In the genomic region with DNA sequence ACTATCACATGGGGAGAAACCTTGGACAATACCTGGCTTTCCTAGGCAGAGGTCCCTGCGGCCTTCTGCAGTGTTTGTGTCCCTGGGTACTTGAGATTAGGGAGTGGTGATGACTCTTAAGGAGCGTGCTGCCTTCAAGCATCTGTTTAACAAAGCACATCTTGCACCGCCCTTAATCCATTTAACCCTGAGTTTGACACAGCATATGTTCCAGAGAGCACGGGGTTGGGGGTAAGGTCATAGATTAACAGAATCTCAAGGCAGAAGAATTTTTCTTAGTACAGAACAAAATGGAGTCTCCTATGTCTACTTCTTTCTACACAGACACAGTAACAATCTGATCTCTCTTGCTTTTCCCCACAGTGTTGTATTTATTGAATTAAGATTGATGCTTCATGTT, we compare ENCODE assay signal across 9 cellular contexts. TPM values are rescaled to one million over a fixed set of nuclear protein-coding genes. Genes with fewer than 3 reads are reported as not detected.
DNase-seq lines count a peak whose midpoint lies in the region; ATAC-seq and TF ChIP-seq lines count a peak whose summit lies in the region.
"Not testable (repeated sequence)": the region's sequence is repeated elsewhere in the genome, so short reads cannot be mapped to it uniquely, and the experiment has no call there.
"Had no signal": no experiment of that assay in that cellular context is flagged by ENCODE, and none has a peak within 500 bp of the region (broad histone marks: within the 10 kb centered on the region; RNA-seq: fewer than 3 reads in every experiment).

No MANE protein-coding gene starts in this region.

- H3K9me3 Mint-ChIP-seq in CD4-positive, alpha-beta T cell; T-helper 1 cell treated with Interleukin-12 subunit alpha and Interleukin-12 subunit beta and Interleukin-4 antibody, amounts not matched to agents 30 μg/mL and 1 μg/mL, for 36 hours; activated CD8-positive, alpha-beta T cell treated with anti-CD3 and anti-CD28 coated beads for 36 hours; activated naive CD4-positive, alpha-beta T cell treated with anti-CD3 and anti-CD28 coated beads, Interleukin-2, amount 10 ng/mL, durations not matched to agents 7 days and 5 days; naive thymus-derived CD8-positive, alpha-beta T cell; progenitor cell of endocrine pancreas (ENCODE audit: low read depth): not testable (repeated sequence)
- H3K9me3 Mint-ChIP-seq in glutamatergic neuron (ENCODE audit: unreplicated experiment), result peaks cover 23% of the 10 kb centered on the region

- CTCF ChIA-PET in CD4-positive, alpha-beta T cell (lab: Charles Lee); activated CD8-positive, alpha-beta T cell treated with anti-CD3 and anti-CD28 coated beads for 36 hours (lab: Charles Lee); activated naive CD4-positive, alpha-beta T cell treated with anti-CD3 and anti-CD28 coated beads, Interleukin-2, amount 10 ng/mL, durations not matched to agents 7 days and 5 days (lab: Charles Lee): not testable (repeated sequence)

- not testable (repeated sequence) for H3K27ac ChIP-seq in CD4-positive, alpha-beta T cell (ENCODE audit: low read depth, low read length)

- H3K36me3 Mint-ChIP-seq in CD4-positive, alpha-beta T cell (ENCODE audit: low read depth), result peaks cover 13% of the 10 kb centered on the region
- H3K36me3 Mint-ChIP-seq in T-helper 1 cell treated with Interleukin-12 subunit alpha and Interleukin-12 subunit beta and Interleukin-4 antibody, amounts not matched to agents 30 μg/mL and 1 μg/mL, for 36 hours (ENCODE audit: low read depth); activated CD8-positive, alpha-beta T cell treated with anti-CD3 and anti-CD28 coated beads for 36 hours (ENCODE audit: low read depth); activated naive CD4-positive, alpha-beta T cell treated with anti-CD3 and anti-CD28 coated beads, Interleukin-2, amount 10 ng/mL, durations not matched to agents 7 days and 5 days; naive thymus-derived CD8-positive, alpha-beta T cell; progenitor cell of endocrine pancreas (ENCODE audit: insufficient read depth): not testable (repeated sequence)
- peaks cover 13% of the 10 kb centered on the region for H3K36me3 Mint-ChIP-seq in glutamatergic neuron (ENCODE audit: unreplicated experiment)

- H3K27me3 ChIP-seq in CD4-positive, alpha-beta T cell (ENCODE audit: control insufficient read depth, insufficient read depth, low read length), result not testable (repeated sequence)

- intact Hi-C loops in CD4-positive, alpha-beta T cell (cut with DNase I, micrococcal nuclease), result loop anchor here (5.0 kb wide), 2 partner anchors 128 to 143 kb away; partner anchors contain the start of genes B9D1 (in 1 of the 2) and MAPK7 (in 1 of the 2)
- intact Hi-C loops in activated CD8-positive, alpha-beta T cell treated with anti-CD3 and anti-CD28 coated beads for 36 hours (cut with micrococcal nuclease), result not testable (repeated sequence)

- not testable (repeated sequence) for DNase-seq in CD4-positive, alpha-beta T cell; activated CD8-positive, alpha-beta T cell treated with anti-CD3 and anti-CD28 coated beads for 36 hours; activated naive CD4-positive, alpha-beta T cell treated with anti-CD3 and anti-CD28 coated beads, Interleukin-2, amount 10 ng/mL, durations not matched to agents 7 days and 5 days; glutamatergic neuron; naive thymus-derived CD8-positive, alpha-beta T cell; progenitor cell of endocrine pancreas (ENCODE audit: low spot score, unreplicated experiment)

- peak overlapping the region; percentile 97 for H3K27ac Mint-ChIP-seq in CD4-positive, alpha-beta T cell
- not testable (repeated sequence) for H3K27ac Mint-ChIP-seq in T-helper 1 cell treated with Interleukin-12 subunit alpha and Interleukin-12 subunit beta and Interleukin-4 antibody, amounts not matched to agents 30 μg/mL and 1 μg/mL, for 36 hours; activated CD8-positive, alpha-beta T cell treated with anti-CD3 and anti-CD28 coated beads for 36 hours; activated naive CD4-positive, alpha-beta T cell treated with anti-CD3 and anti-CD28 coated beads, Interleukin-2, amount 10 ng/mL, durations not matched to agents 7 days and 5 days; naive thymus-derived CD8-positive, alpha-beta T cell; progenitor cell of endocrine pancreas
- peak overlapping the region; percentile 91 for H3K27ac Mint-ChIP-seq in glutamatergic neuron (ENCODE audit: unreplicated experiment)

- H3K4me1 Mint-ChIP-seq in CD4-positive, alpha-beta T cell (ENCODE audit: low read depth), result peaks cover 15% of the 10 kb centered on the region
- H3K4me1 Mint-ChIP-seq in T-helper 1 cell treated with Interleukin-12 subunit alpha and Interleukin-12 subunit beta and Interleukin-4 antibody, amounts not matched to agents 30 μg/mL and 1 μg/mL, for 36 hours (ENCODE audit: low read depth); activated naive CD4-positive, alpha-beta T cell treated with anti-CD3 and anti-CD28 coated beads, Interleukin-2, amount 10 ng/mL, durations not matched to agents 7 days and 5 days; progenitor cell of endocrine pancreas (ENCODE audit: low read depth): not testable (repeated sequence)
- H3K4me1 Mint-ChIP-seq in activated CD8-positive, alpha-beta T cell treated with anti-CD3 and anti-CD28 coated beads for 36 hours (ENCODE audit: low read depth), result peaks cover 11% of the 10 kb centered on the region
- H3K4me1 Mint-ChIP-seq in glutamatergic neuron (ENCODE audit: low read depth, unreplicated experiment), result peaks cover 24% of the 10 kb centered on the region
- H3K4me1 Mint-ChIP-seq in naive thymus-derived CD8-positive, alpha-beta T cell, result peaks cover 8 to 13% (median 11%) of the 10 kb centered on the region in 4 donors

- POLR2A ChIA-PET in CD4-positive, alpha-beta T cell (lab: Charles Lee); activated CD8-positive, alpha-beta T cell treated with anti-CD3 and anti-CD28 coated beads for 36 hours (lab: Charles Lee); naive thymus-derived CD8-positive, alpha-beta T cell (lab: Charles Lee): not testable (repeated sequence)

- peaks cover 11% of the 10 kb centered on the region for H3K27me3 Mint-ChIP-seq in CD4-positive, alpha-beta T cell
- peaks cover 22% of the 10 kb centered on the region for H3K27me3 Mint-ChIP-seq in T-helper 1 cell treated with Interleukin-12 subunit alpha and Interleukin-12 subunit beta and Interleukin-4 antibody, amounts not matched to agents 30 μg/mL and 1 μg/mL, for 36 hours (ENCODE audit: low read depth)
- not testable (repeated sequence) for H3K27me3 Mint-ChIP-seq in activated CD8-positive, alpha-beta T cell treated with anti-CD3 and anti-CD28 coated beads for 36 hours; naive thymus-derived CD8-positive, alpha-beta T cell; progenitor cell of endocrine pancreas
- peaks cover 69% of the 10 kb centered on the region for H3K27me3 Mint-ChIP-seq in activated naive CD4-positive, alpha-beta T cell treated with anti-CD3 and anti-CD28 coated beads, Interleukin-2, amount 10 ng/mL, durations not matched to agents 7 days and 5 days
- peaks cover 19% of the 10 kb centered on the region for H3K27me3 Mint-ChIP-seq in glutamatergic neuron (ENCODE audit: unreplicated experiment)

- not testable (repeated sequence) for TF ChIP-seq CTCF in CD4-positive, alpha-beta T cell (IDR thresholded peaks at IDR 0.05); activated CD8-positive, alpha-beta T cell treated with anti-CD3 and anti-CD28 coated beads for 36 hours (IDR thresholded peaks at IDR 0.05); glutamatergic neuron (IDR thresholded peaks at IDR 0.05; ENCODE audit: partially characterized antibody, unreplicated experiment); progenitor cell of endocrine pancreas (IDR thresholded peaks at IDR 0.05; ENCODE audit: unreplicated experiment)

- H3K4me3 Mint-ChIP-seq in CD4-positive, alpha-beta T cell, result peak overlapping the region; percentile 83
- H3K4me3 Mint-ChIP-seq in T-helper 1 cell treated with Interleukin-12 subunit alpha and Interleukin-12 subunit beta and Interleukin-4 antibody, amounts not matched to agents 30 μg/mL and 1 μg/mL, for 36 hours, result peak overlapping the region; percentile 42
- H3K4me3 Mint-ChIP-seq in activated CD8-positive, alpha-beta T cell treated with anti-CD3 and anti-CD28 coated beads for 36 hours, result peak overlapping the region; percentile 45
- peak overlapping the region; percentile 51 for H3K4me3 Mint-ChIP-seq in activated naive CD4-positive, alpha-beta T cell treated with anti-CD3 and anti-CD28 coated beads, Interleukin-2, amount 10 ng/mL, durations not matched to agents 7 days and 5 days
- H3K4me3 Mint-ChIP-seq in glutamatergic neuron (ENCODE audit: unreplicated experiment), result peak overlapping the region; percentile 74
- H3K4me3 Mint-ChIP-seq in naive thymus-derived CD8-positive, alpha-beta T cell, result peak overlapping the region in 7 of 10 donors; percentile 2 to 84 (median 70)
- H3K4me3 Mint-ChIP-seq in progenitor cell of endocrine pancreas (ENCODE audit: low read depth), result peak overlapping the region; percentile 34

- H3K9me3 ChIP-seq in CD4-positive, alpha-beta T cell (ENCODE audit: control insufficient read depth, low read length), result not testable (repeated sequence)

- not testable (repeated sequence) for ATAC-seq in CD4-positive, alpha-beta T cell (ENCODE audit: poor library complexity); activated CD8-positive, alpha-beta T cell treated with anti-CD3 and anti-CD28 coated beads for 36 hours; naive thymus-derived CD8-positive, alpha-beta T cell

RNA-seq across cellular contexts. Expression of gene SLC47A1, which starts 28.1 kb away (rescaled TPM):
- not detected for total RNA-seq in CD4-positive, alpha-beta T cell
- total RNA-seq in activated CD8-positive, alpha-beta T cell treated with anti-CD3 and anti-CD28 coated beads for 36 hours, result under 1 TPM in 1 of 2 experiments, not detected in 1; 0.11 TPM
- total RNA-seq in glutamatergic neuron (ENCODE audit: unreplicated experiment) (not detected), progenitor cell of endocrine pancreas (1.1 and 2.3 TPM in 2 replicates)
- total RNA-seq in naive thymus-derived CD8-positive, alpha-beta T cell, result not detected
- under 1 TPM in 2 of 3 donors, not detected in 1; 0.29 to 0.69 TPM for polyA plus RNA-seq in naive thymus-derived CD8-positive, alpha-beta T cell
- total RNA-seq: Calu3, HT1080 had no signal
